1 cellular context compared by ENCODE assay signal in genomic region chr6:169921853-169922779, GRCh38.
TF ChIP-seq lines count a peak whose summit lies in the region.

No MANE protein-coding gene starts in this region.

TF ChIP-seq in HepG2, 621 proteins besides CTCF, POLR2A, EP300 and RAD21 (continued from another document and continues in another):
- TF ChIP-seq ZHX1 (CRISPR knock-in tag; IDR thresholded peaks at IDR 0.05; ENCODE audit: low read depth) (no peak), HIVEP1 (CRISPR knock-in tag; IDR thresholded peaks at IDR 0.05) (peak; percentile 58; the same call in 1 of the 2 replicates), CCAR2 (optimal IDR thresholded peaks at IDR 0.05; ENCODE audit: low read depth, low read length) (no peak), CEBPG (CRISPR knock-in tag; IDR thresholded peaks at IDR 0.05) (no peak), REST (IDR thresholded peaks at IDR 0.05; ENCODE audit: borderline replicate concordance in 1 of 2, low read depth in 1 of 2, low read length in 2 of 2) (no peak), ATF7 (IDR thresholded peaks at IDR 0.05) (no peak), ATF7 (CRISPR knock-in tag; IDR thresholded peaks at IDR 0.05) (no peak), ZBTB46 (CRISPR knock-in tag; IDR thresholded peaks at IDR 0.05; ENCODE audit: borderline replicate concordance) (no peak), FOSL2 (CRISPR knock-in tag; IDR thresholded peaks at IDR 0.05) (0 out of 2 replicates have a peak, but pooled peaks have one; percentile 14), ZBTB3 (CRISPR knock-in tag; IDR thresholded peaks at IDR 0.05; ENCODE audit: borderline replicate concordance, low read depth) (no peak), NFAT5 (CRISPR knock-in tag; IDR thresholded peaks at IDR 0.05) (no peak), ZNF430 (CRISPR knock-in tag; IDR thresholded peaks at IDR 0.05) (peak; percentile 68; the same call in 1 of the 2 replicates), ZMYM3 (CRISPR knock-in tag; IDR thresholded peaks at IDR 0.05) (0 out of 2 replicates have a peak, but pooled peaks have one; percentile 32), DPF2 (CRISPR knock-in tag; IDR thresholded peaks at IDR 0.05; ENCODE audit: borderline replicate concordance, low read depth) (no peak; the same call in 1 of the 2 replicates), NFATC3 (CRISPR knock-in tag; IDR thresholded peaks at IDR 0.05) (no peak), KDM2A (CRISPR knock-in tag; IDR thresholded peaks at IDR 0.05; ENCODE audit: borderline replicate concordance, low read depth) (peak; percentile 64; the same call in 1 of the 2 replicates), HNRNPUL1 (IDR thresholded peaks at IDR 0.05; ENCODE audit: low read depth, low read length) (no peak), SKIL (CRISPR knock-in tag; IDR thresholded peaks at IDR 0.05; ENCODE audit: borderline replicate concordance) (no peak), NRL (CRISPR knock-in tag; IDR thresholded peaks at IDR 0.05; ENCODE audit: borderline replicate concordance) (peak; percentile 37; the same call in 1 of the 2 replicates), TCF12 (IDR thresholded peaks at IDR 0.05) (no peak), TCF12 (CRISPR knock-in tag; IDR thresholded peaks at IDR 0.05) (0 out of 2 replicates have a peak, but pooled peaks have one; percentile 48), ATAD3A (CRISPR knock-in tag; IDR thresholded peaks at IDR 0.05) (no peak), FOXP1 (IDR thresholded peaks at IDR 0.05) (no peak), FOXP1 (CRISPR knock-in tag; IDR thresholded peaks at IDR 0.05) (no peak), RXRB (CRISPR knock-in tag; IDR thresholded peaks at IDR 0.05; ENCODE audit: borderline replicate concordance) (peak; percentile 36; the same call in 1 of the 2 replicates), RFX3 (CRISPR knock-in tag; IDR thresholded peaks at IDR 0.05) (no peak), ZNF737 (CRISPR knock-in tag; IDR thresholded peaks at IDR 0.05; ENCODE audit: borderline replicate concordance) (no peak), TAF15 (IDR thresholded peaks at IDR 0.05; ENCODE audit: low read depth, low read length, poor library complexity, severe bottlenecking) (no peak), ZUFSP (CRISPR knock-in tag; IDR thresholded peaks at IDR 0.05; ENCODE audit: borderline replicate concordance) (no peak), U2AF2 (IDR thresholded peaks at IDR 0.05; ENCODE audit: low read depth, low read length) (no peak), HMG20A (CRISPR knock-in tag; IDR thresholded peaks at IDR 0.05; ENCODE audit: borderline replicate concordance) (peak; percentile 27; the same call in 1 of the 2 replicates), SPEN (CRISPR knock-in tag; IDR thresholded peaks at IDR 0.05; ENCODE audit: low read depth) (no peak; the same call in 1 of the 2 replicates), CHD4 (IDR thresholded peaks at IDR 0.05; ENCODE audit: borderline replicate concordance, low read length) (no peak), ZNF382 (CRISPR knock-in tag; IDR thresholded peaks at IDR 0.05; ENCODE audit: borderline replicate concordance) (no peak), ZBTB21 (CRISPR knock-in tag; IDR thresholded peaks at IDR 0.05) (no peak), CHCHD3 (CRISPR knock-in tag; IDR thresholded peaks at IDR 0.05) (no peak)
